24 cellular contexts compared by ENCODE assay signal in genomic region chr17:16534236-16534635, GRCh38.
"Had no signal": no experiment of that assay in that cellular context is flagged by ENCODE, and none has a peak within 500 bp of the region (broad histone marks: within the 10 kb centered on the region; RNA-seq: fewer than 3 reads in every experiment).

No MANE protein-coding gene starts in this region.

- H3K9me3 Mint-ChIP-seq: activated B cell treated with CpG ODN at 0.5 μM for 24 hours; activated naive CD4-positive, alpha-beta T cell treated with anti-CD3 and anti-CD28 coated beads, Interleukin-2, amount 50 U/mL, for 72 hours; activated naive CD8-positive, alpha-beta T cell treated with anti-CD3 and anti-CD28 coated beads, Interleukin-2, amount 50 U/mL, for 24 hours; activated T-cell treated with anti-CD3 and anti-CD28 coated beads, Interleukin-2, amount 50 U/mL, for 4 hours had no signal

- H3K4me2 ChIP-seq: KMS-11 had no signal

- H3K27ac Mint-ChIP-seq: activated B cell treated with CpG ODN at 0.5 μM for 24 hours had no signal

- ATAC-seq: activated naive CD4-positive, alpha-beta T cell treated with anti-CD3 and anti-CD28 coated beads, Interleukin-2, amount 50 U/mL, for 72 hours; activated naive CD8-positive, alpha-beta T cell treated with anti-CD3 and anti-CD28 coated beads, Interleukin-2, amount 50 U/mL, for 24 hours; activated T-cell treated with anti-CD3 and anti-CD28 coated beads, Interleukin-2, amount 50 U/mL, for 4 hours had no signal

- DNase-seq: activated B cell treated with CpG ODN at 0.5 μM for 24 hours; activated CD4-positive, alpha-beta T cell treated with anti-CD3 and anti-CD28 coated beads for 1 hour; activated CD4-positive, alpha-beta T cell treated with anti-CD3 and anti-CD28 coated beads, Interleukin-2, amount 10 ng/mL, durations not matched to agents 24 days and 14 days; activated CD4-positive, alpha-beta T cell treated with anti-CD3 and anti-CD28 coated beads, Interleukin-2, amount 50 U/mL, for 48 hours; activated CD8-positive, alpha-beta memory T cell treated with anti-CD3 and anti-CD28 coated beads for 24 hours; activated effector memory CD4-positive, alpha-beta T cell treated with anti-CD3 and anti-CD28 coated beads, Interleukin-2, amount 50 U/mL, for 16 hours; activated naive CD4-positive, alpha-beta T cell treated with Interleukin-2 at 50 U/mL for 16 hours; activated naive CD8-positive, alpha-beta T cell treated with anti-CD3 and anti-CD28 coated beads, Interleukin-2, amount 50 U/mL, for 24 hours; activated T-cell treated with anti-CD3 and anti-CD28 coated beads, Interleukin-2, amount 50 U/mL, for 4 hours; amygdala; MM.1S; NCI-H1105; NCI-H1436; NCI-H1694 treated with DMSO at 0.1 percent for 48 hours; NCI-H2029 treated with DMSO at 0.1 percent for 48 hours; NCI-H510A treated with DMSO at 0.1 percent for 48 hours; NCI-H69; PC-9; SIG-M5; T-helper 2 cell; T1000 had no signal

- H3K27ac ChIP-seq: KMS-11 had no signal

- FAIRE-seq: TTC549 had no signal

- H3K9ac ChIP-seq: KMS-11 had no signal
